ENCODE assay signal across 12 cellular contexts in genomic region chr3:169914321-169914720, GRCh38. TPM values are rescaled to one million over a fixed set of nuclear protein-coding genes. Genes with fewer than 3 reads are reported as not detected.
DNase-seq lines count a peak whose midpoint lies in the region; ATAC-seq, FAIRE-seq and TF ChIP-seq lines count a peak whose summit lies in the region.
"Had no signal": no experiment of that assay in that cellular context is flagged by ENCODE, and none has a peak within 500 bp of the region (broad histone marks: within the 10 kb centered on the region; RNA-seq: fewer than 3 reads in every experiment).

No MANE protein-coding gene starts in this region.

- H4K8ac ChIP-seq in trophoblast cell (ENCODE audit: low read depth, low read length): no peak overlapping the region

- intact Hi-C loops in endothelial cell of umbilical vein (cut with micrococcal nuclease): no loop called here
- intact Hi-C loops in activated T-helper 2 cell treated with anti-CD3 and anti-CD28 coated beads, Interferon-gamma antibody, Interleukin-2, Interleukin-4, amounts not matched to agents 10 μg/mL and 5 μg/mL and 100 μg/mL, durations not matched to agents 14 hours and 24 hours and 36 hours (cut with micrococcal nuclease): no loop called here

- no peak for TF ChIP-seq CTCF in endothelial cell of umbilical vein (IDR thresholded peaks at IDR 0.05; ENCODE audit: extremely low read depth in 1 of 2, insufficient read depth in 1 of 2, low read depth in 1 of 2, low read length in 2 of 2)

- H2BK120ac ChIP-seq in trophoblast cell (ENCODE audit: insufficient read depth, low read length, poor library complexity): no peak overlapping the region

- CTCF ChIA-PET in endothelial cell of umbilical vein (lab: Charles Lee): interaction anchor here (0.9 kb wide), 1 partner anchor 10 kb away, joined by 3 read pairs; no protein-coding TSS in a partner anchor

- peaks cover 0 to 7% of the 10 kb centered on the region in 2 experiments for H3K27me3 ChIP-seq in endothelial cell of umbilical vein (ENCODE audit: control insufficient read depth in 2 of 2, insufficient read depth in 2 of 2, low read length in 2 of 2)
- no peaks in the 10 kb centered on the region for H3K27me3 ChIP-seq in trophoblast cell (ENCODE audit: insufficient read depth, low read length)

- no peaks in the 10 kb centered on the region for H3K9me3 ChIP-seq in endothelial cell of umbilical vein (replicated peaks; ENCODE audit: control insufficient read depth, insufficient read depth, low read length)
- no peaks in the 10 kb centered on the region for H3K9me3 ChIP-seq in trophoblast cell (ENCODE audit: insufficient read depth, low read depth, low read length)

- H3K27ac ChIP-seq in endothelial cell of umbilical vein (ENCODE audit: insufficient read depth, low read depth, low read length) (no peak overlapping the region), trophoblast cell (ENCODE audit: low read depth, low read length) (no peak overlapping the region)

- H3K4me1 ChIP-seq in endothelial cell of umbilical vein (ENCODE audit: control insufficient read depth, extremely low read depth, insufficient read depth, low read length) (no peaks in the 10 kb centered on the region), trophoblast cell (ENCODE audit: control insufficient read depth in 1 of 2, insufficient read depth in 2 of 2, low read length in 2 of 2) (no peaks in the 10 kb centered on the region)

- dilution Hi-C loops in endothelial cell of umbilical vein (cut with MboI; ENCODE audit: extremely low pct_ligation_motif_present, low sequenced_read_pairs): no loop called here

- peak; percentile 71 for FAIRE-seq in endothelial cell of umbilical vein (lab: Jason Lieb, UNC)

- no peak for TF ChIP-seq POLR2A in endothelial cell of umbilical vein (IDR thresholded peaks at IDR 0.05; ENCODE audit: low read depth, low read length)

- no peak overlapping the region for H3K4me2 ChIP-seq in endothelial cell of umbilical vein (ENCODE audit: insufficient read depth, low read length)
- no peak overlapping the region for H3K4me2 ChIP-seq in trophoblast cell (ENCODE audit: low read length)

- H3K79me2 ChIP-seq in endothelial cell of umbilical vein (ENCODE audit: control insufficient read depth, insufficient read depth, low read length): no peaks in the 10 kb centered on the region
- H3K79me2 ChIP-seq in trophoblast cell (ENCODE audit: control insufficient read depth, insufficient read depth, low read length, poor library complexity): no peaks in the 10 kb centered on the region

- no peaks in the 10 kb centered on the region for H3K79me1 ChIP-seq in trophoblast cell (ENCODE audit: low read length)

- H3K9ac ChIP-seq in endothelial cell of umbilical vein (replicated peaks; ENCODE audit: extremely low read depth, insufficient read depth, low read length) (no peak overlapping the region), trophoblast cell (ENCODE audit: low read length) (no peak overlapping the region)

- no peak overlapping the region for H3K27ac Mint-ChIP-seq in activated T-helper 2 cell treated with anti-CD3 and anti-CD28 coated beads, Interferon-gamma antibody, Interleukin-2, Interleukin-4, amounts not matched to agents 10 μg/mL and 5 μg/mL and 100 μg/mL, durations not matched to agents 14 hours and 24 hours and 36 hours
- H3K27ac Mint-ChIP-seq: IgD-negative memory B cell had no signal

- POLR2A ChIA-PET in endothelial cell of umbilical vein (lab: Charles Lee): no interaction called here

- H3K4me3 Mint-ChIP-seq in activated T-helper 2 cell treated with anti-CD3 and anti-CD28 coated beads, Interferon-gamma antibody, Interleukin-2, Interleukin-4, amounts not matched to agents 10 μg/mL and 5 μg/mL and 100 μg/mL, durations not matched to agents 14 hours and 24 hours and 36 hours (ENCODE audit: low read depth): no peak overlapping the region
- H3K4me3 Mint-ChIP-seq: IgD-negative memory B cell had no signal

- no peak overlapping the region for H3K4ac ChIP-seq in trophoblast cell (ENCODE audit: low read depth, low read length)

- WGBS in trophoblast cell (ENCODE audit: extremely low coverage, insufficient coverage, insufficient read length): no CpG with 5 or more reads among the region's 2 CpGs

- no peak overlapping the region for H4K12ac ChIP-seq in trophoblast cell (ENCODE audit: low read depth, low read length)

- no peak overlapping the region for H3K14ac ChIP-seq in trophoblast cell (ENCODE audit: low read length)

- H2AFZ ChIP-seq in endothelial cell of umbilical vein (ENCODE audit: low read depth, low read length) (no peak overlapping the region), trophoblast cell (ENCODE audit: insufficient read depth, low read length, poor library complexity) (no peak overlapping the region)

- no peak overlapping the region for H4K91ac ChIP-seq in trophoblast cell (ENCODE audit: low read depth, low read length)

- H3K9me3 Mint-ChIP-seq in activated T-helper 2 cell treated with anti-CD3 and anti-CD28 coated beads, Interferon-gamma antibody, Interleukin-2, Interleukin-4, amounts not matched to agents 10 μg/mL and 5 μg/mL and 100 μg/mL, durations not matched to agents 14 hours and 24 hours and 36 hours: no peaks in the 10 kb centered on the region
- H3K9me3 Mint-ChIP-seq: IgD-negative memory B cell had no signal

- H2BK5ac ChIP-seq in trophoblast cell (ENCODE audit: low read depth, low read length, poor library complexity): no peak overlapping the region

- H3K18ac ChIP-seq in trophoblast cell (ENCODE audit: low read length): no peak overlapping the region

- no peaks in the 10 kb centered on the region for H3K4me1 Mint-ChIP-seq in activated T-helper 2 cell treated with anti-CD3 and anti-CD28 coated beads, Interferon-gamma antibody, Interleukin-2, Interleukin-4, amounts not matched to agents 10 μg/mL and 5 μg/mL and 100 μg/mL, durations not matched to agents 14 hours and 24 hours and 36 hours (ENCODE audit: low read depth)

- no peaks in the 10 kb centered on the region for H3K27me3 Mint-ChIP-seq in activated T-helper 2 cell treated with anti-CD3 and anti-CD28 coated beads, Interferon-gamma antibody, Interleukin-2, Interleukin-4, amounts not matched to agents 10 μg/mL and 5 μg/mL and 100 μg/mL, durations not matched to agents 14 hours and 24 hours and 36 hours (ENCODE audit: low read depth)
- H3K27me3 Mint-ChIP-seq: IgD-negative memory B cell had no signal

- H2AK5ac ChIP-seq in trophoblast cell (ENCODE audit: low read length): no peak overlapping the region

- H3K36me3 ChIP-seq in endothelial cell of umbilical vein (ENCODE audit: control insufficient read depth in 2 of 2, extremely low read depth in 1 of 2, insufficient read depth in 2 of 2, low read length in 2 of 2): no peaks in the 10 kb centered on the region
- no peaks in the 10 kb centered on the region for H3K36me3 ChIP-seq in trophoblast cell (ENCODE audit: control insufficient read depth in 1 of 2, insufficient read depth in 2 of 2, low read length in 2 of 2)

- H3K36me3 Mint-ChIP-seq in activated T-helper 2 cell treated with anti-CD3 and anti-CD28 coated beads, Interferon-gamma antibody, Interleukin-2, Interleukin-4, amounts not matched to agents 10 μg/mL and 5 μg/mL and 100 μg/mL, durations not matched to agents 14 hours and 24 hours and 36 hours (ENCODE audit: low read depth): no peaks in the 10 kb centered on the region

- no peak overlapping the region for H3K4me3 ChIP-seq in endothelial cell of umbilical vein (replicated peaks in 1 of 3; ENCODE audit: insufficient read depth in 1 of 3, low read depth in 1 of 3, low read length in 3 of 3)
- H3K4me3 ChIP-seq in trophoblast cell (ENCODE audit: low read depth, low read length): no peak overlapping the region

- H2BK12ac ChIP-seq in trophoblast cell (ENCODE audit: low read length): no peak overlapping the region

- no peak for ATAC-seq in GM19467 (IDR thresholded peaks at IDR 0.05; ENCODE audit: unreplicated experiment)

- BruUV-seq in endothelial cell of umbilical vein (replicated peaks; lab: Mats Ljungman, UMichigan): no TSS peak

- H4K20me1 ChIP-seq in endothelial cell of umbilical vein (replicated peaks; ENCODE audit: control insufficient read depth, extremely low read depth, insufficient read depth, low read length): no peaks in the 10 kb centered on the region

- DNase-seq in GM03348 (ENCODE audit: low spot score): peak; percentile 36
- DNase-seq in NCI-H82 treated with DMSO at 0.1 percent for 48 hours (lab: John Stamatoyannopoulos, UW; ENCODE audit: unreplicated experiment): peak; percentile 1
- DNase-seq in endothelial cell of umbilical vein (ENCODE audit: low read depth, low spot score): peak; percentile 28
- peak; percentile 50 to 70 for DNase-seq in trophoblast cell
- no peak for DNase-seq in cerebellum (ENCODE audit: low spot score)
- DNase-seq in activated T-helper 2 cell treated with anti-CD3 and anti-CD28 coated beads, Interferon-gamma antibody, Interleukin-2, Interleukin-4, amounts not matched to agents 10 μg/mL and 5 μg/mL and 100 μg/mL, durations not matched to agents 14 hours and 24 hours and 36 hours (ENCODE audit: low spot score): no peak
- DNase-seq: activated CD8-positive, alpha-beta memory T cell treated with anti-CD3 and anti-CD28 coated beads for 24 hours; activated naive CD4-positive, alpha-beta T cell treated with anti-CD3 and anti-CD28 coated beads, Interleukin-2, amount 50 U/mL, for 16 hours; midbrain had no signal

- H3K9me1 ChIP-seq in endothelial cell of umbilical vein (replicated peaks; ENCODE audit: control insufficient read depth, extremely low read depth, insufficient read depth, low read length): no peaks in the 10 kb centered on the region

- no peak overlapping the region for H3K23ac ChIP-seq in trophoblast cell (ENCODE audit: low read length)

RNA-seq across cellular contexts. Expression of gene SAMD7, which starts 2.9 kb away (rescaled TPM):
- not detected in 2 replicates for total RNA-seq in endothelial cell of umbilical vein
- not detected in 2 replicates for polyA plus RNA-seq in endothelial cell of umbilical vein
- polyA plus RNA-seq in endothelial cell of umbilical vein (2011; cell fraction: cytosol; rRNA removed): not detected in 2 replicates
- polyA plus RNA-seq in endothelial cell of umbilical vein (2011; cell fraction: nucleus; rRNA removed): not detected in 2 replicates
- not detected in 2 replicates for polyA plus RNA-seq in endothelial cell of umbilical vein (2012)
- not detected in 2 replicates for polyA minus RNA-seq in endothelial cell of umbilical vein
- polyA minus RNA-seq in endothelial cell of umbilical vein (2011; cell fraction: cytosol; rRNA and poly(A)+ RNA removed): not detected
- polyA minus RNA-seq in endothelial cell of umbilical vein (2011; cell fraction: nucleus; rRNA and poly(A)+ RNA removed): not detected in 2 replicates
- not detected in 2 replicates for polyA plus RNA-seq in trophoblast cell (2013)
- total RNA-seq in cerebellum: not detected
- total RNA-seq in activated T-helper 2 cell treated with anti-CD3 and anti-CD28 coated beads, Interferon-gamma antibody, Interleukin-2, Interleukin-4, amounts not matched to agents 10 μg/mL and 5 μg/mL and 100 μg/mL, durations not matched to agents 14 hours and 24 hours and 36 hours: not detected in 2 replicates
- total RNA-seq: pulmonary artery endothelial cell had no signal
- polyA plus RNA-seq: IgD-negative memory B cell had no signal

RNA-seq across cellular contexts. Expression of gene LRRC31, which starts 44.6 kb away (rescaled TPM):
- total RNA-seq in endothelial cell of umbilical vein (not detected in 2 replicates), cerebellum (not detected)
- not detected in 2 replicates for polyA plus RNA-seq in endothelial cell of umbilical vein
- not detected in 2 replicates for polyA plus RNA-seq in endothelial cell of umbilical vein (2011; cell fraction: cytosol; rRNA removed)
- not detected in 2 replicates for polyA plus RNA-seq in endothelial cell of umbilical vein (2011; cell fraction: nucleus; rRNA removed)
- not detected in 2 replicates for polyA plus RNA-seq in endothelial cell of umbilical vein (2012)
- not detected in 2 replicates for polyA minus RNA-seq in endothelial cell of umbilical vein
- polyA minus RNA-seq in endothelial cell of umbilical vein (2011; cell fraction: cytosol; rRNA and poly(A)+ RNA removed): not detected
- polyA minus RNA-seq in endothelial cell of umbilical vein (2011; cell fraction: nucleus; rRNA and poly(A)+ RNA removed): not detected in 2 replicates
- not detected in 2 replicates for polyA plus RNA-seq in trophoblast cell (2013)
- total RNA-seq in activated T-helper 2 cell treated with anti-CD3 and anti-CD28 coated beads, Interferon-gamma antibody, Interleukin-2, Interleukin-4, amounts not matched to agents 10 μg/mL and 5 μg/mL and 100 μg/mL, durations not matched to agents 14 hours and 24 hours and 36 hours: 0.07 TPM in 1 of 2 replicates, not detected in the other
- total RNA-seq: pulmonary artery endothelial cell had no signal
- polyA plus RNA-seq: IgD-negative memory B cell had no signal

RNA-seq across cellular contexts. Expression of gene SEC62, which starts 52.3 kb away (rescaled TPM):
- total RNA-seq in endothelial cell of umbilical vein: 77.8 and 90.8 TPM in 2 replicates
- 90.7 and 101 TPM in 2 replicates for polyA plus RNA-seq in endothelial cell of umbilical vein
- 23.4 and 26.3 TPM in 2 replicates for polyA plus RNA-seq in endothelial cell of umbilical vein (2011; cell fraction: cytosol; rRNA removed)
- polyA plus RNA-seq in endothelial cell of umbilical vein (2011; cell fraction: nucleus; rRNA removed): 26.4 and 30.8 TPM in 2 replicates
- polyA plus RNA-seq in endothelial cell of umbilical vein (2012): 67.0 and 87.1 TPM in 2 replicates
- 198 TPM in 2 replicates for polyA minus RNA-seq in endothelial cell of umbilical vein
- 28.0 TPM for polyA minus RNA-seq in endothelial cell of umbilical vein (2011; cell fraction: cytosol; rRNA and poly(A)+ RNA removed)
- 20.9 and 51.8 TPM in 2 replicates for polyA minus RNA-seq in endothelial cell of umbilical vein (2011; cell fraction: nucleus; rRNA and poly(A)+ RNA removed)
- 202 and 217 TPM in 2 replicates for polyA plus RNA-seq in trophoblast cell (2013)
- total RNA-seq in cerebellum: 66.9 TPM
- 74.2 and 78.4 TPM in 2 replicates for total RNA-seq in activated T-helper 2 cell treated with anti-CD3 and anti-CD28 coated beads, Interferon-gamma antibody, Interleukin-2, Interleukin-4, amounts not matched to agents 10 μg/mL and 5 μg/mL and 100 μg/mL, durations not matched to agents 14 hours and 24 hours and 36 hours

Comparison
In these comparisons a context has a peak if more than half of its experiments do, and no peak if none do; other contexts are left out.
1. DNase-seq: peak in GM03348 (single experiment), NCI-H82 treated with DMSO at 0.1 percent for 48 hours (single experiment), endothelial cell of umbilical vein (single experiment) and trophoblast cell (2 of 2); none in cerebellum (single experiment) and activated T-helper 2 cell treated with anti-CD3 and anti-CD28 coated beads, Interferon-gamma antibody, Interleukin-2, Interleukin-4, amounts not matched to agents 10 μg/mL and 5 μg/mL and 100 μg/mL, durations not matched to agents 14 hours and 24 hours and 36 hours (single experiment).